ENCODE assay signal across 17 cellular contexts in the genomic region with DNA sequence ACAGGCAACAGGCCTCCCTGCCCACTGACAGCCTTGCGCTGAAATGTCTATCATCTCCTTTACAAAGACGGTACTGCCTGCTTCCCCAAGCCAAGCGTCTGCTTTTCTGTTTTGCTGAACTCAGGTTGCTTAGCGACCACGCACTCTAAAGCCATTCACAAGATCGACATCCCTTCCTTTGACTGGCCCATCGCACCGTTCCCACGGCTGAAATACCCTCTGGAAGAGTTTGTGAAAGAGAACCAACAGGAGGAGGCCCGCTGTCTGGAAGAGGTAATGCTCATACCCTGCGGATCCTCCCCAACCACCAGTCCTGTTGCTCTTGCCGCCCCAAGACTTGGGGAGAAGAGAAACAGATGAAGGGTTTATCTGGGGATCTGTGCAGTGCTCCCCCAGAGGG.
"Had no signal": no experiment of that assay in that cellular context is flagged by ENCODE, and none has a peak within 500 bp of the region (broad histone marks: within the 10 kb centered on the region; RNA-seq: fewer than 3 reads in every experiment).

No MANE protein-coding gene starts in this region.

- H3K36me3 Mint-ChIP-seq: activated CD8-positive, alpha-beta memory T cell treated with anti-CD3 and anti-CD28 coated beads, Interleukin-2, amount 10 ng/mL, durations not matched to agents 7 days and 5 days; activated naive CD4-positive, alpha-beta T cell treated with anti-CD3 and anti-CD28 coated beads, Interleukin-2, amount 10 ng/mL, durations not matched to agents 7 days and 5 days had no signal

- DNase-seq: activated CD4-positive, alpha-beta T cell treated with anti-CD3 and anti-CD28 coated beads, Interleukin-2, amount 50 U/mL, for 48 hours; activated CD4-positive, CD25-positive, alpha-beta regulatory T cell treated with anti-CD3 and anti-CD28 coated beads, Interleukin-2, amount 50 U/mL, for 72 hours; activated CD8-positive, alpha-beta memory T cell treated with anti-CD3 and anti-CD28 coated beads, Interleukin-2, amount 10 ng/mL, durations not matched to agents 7 days and 5 days; activated naive CD4-positive, alpha-beta T cell treated with anti-CD3 and anti-CD28 coated beads, Interleukin-2, amount 10 ng/mL, durations not matched to agents 7 days and 5 days; activated T-cell treated with anti-CD3 and anti-CD28 coated beads, Interleukin-2, amount 50 U/mL, for 1 hour; kidney glomerular epithelial cell; pancreas; stimulated activated CD4-positive, alpha-beta T cell treated with anti-CD3 and anti-CD28 coated beads, Interleukin-12 subunit alpha, Interleukin-12 subunit beta, amount 100 ng/mL, for 4 hours; stimulated activated CD4-positive, alpha-beta T cell treated with anti-CD3 and anti-CD28 coated beads, Interleukin-2, amount 100 ng/mL, for 24 hours; stimulated activated naive B cell treated with anti-CD40 and anti-IgM and Interleukin-4, amounts not matched to agents 10 μg/mL and 1 μg/mL and 100 μg/mL, for 72 hours; thyroid gland; uterus had no signal

- H3K4me3 ChIP-seq: ascending aorta, esophagus muscularis mucosa, hepatocyte, pancreas, thyroid gland, uterus had no signal

- H3K4me1 Mint-ChIP-seq: activated CD8-positive, alpha-beta memory T cell treated with anti-CD3 and anti-CD28 coated beads, Interleukin-2, amount 10 ng/mL, durations not matched to agents 7 days and 5 days; activated naive CD4-positive, alpha-beta T cell treated with anti-CD3 and anti-CD28 coated beads, Interleukin-2, amount 10 ng/mL, durations not matched to agents 7 days and 5 days; mesothelial cell of epicardium; stimulated activated naive B cell treated with anti-CD40 and anti-IgM and Interleukin-4, amounts not matched to agents 10 μg/mL and 1 μg/mL and 100 μg/mL, for 72 hours had no signal

- H3K79me2 ChIP-seq: hepatocyte had no signal

- H3K27me3 Mint-ChIP-seq: activated CD8-positive, alpha-beta memory T cell treated with anti-CD3 and anti-CD28 coated beads, Interleukin-2, amount 10 ng/mL, durations not matched to agents 7 days and 5 days; activated naive CD4-positive, alpha-beta T cell treated with anti-CD3 and anti-CD28 coated beads, Interleukin-2, amount 10 ng/mL, durations not matched to agents 7 days and 5 days; stimulated activated naive B cell treated with anti-CD40 and anti-IgM and Interleukin-4, amounts not matched to agents 10 μg/mL and 1 μg/mL and 100 μg/mL, for 72 hours had no signal

- FAIRE-seq: pancreas had no signal

- H3K27me3 ChIP-seq: ascending aorta, esophagus muscularis mucosa, hepatocyte, pancreas, thyroid gland, uterus had no signal

- H3K9me3 Mint-ChIP-seq: activated naive CD4-positive, alpha-beta T cell treated with anti-CD3 and anti-CD28 coated beads, Interleukin-2, amount 10 ng/mL, durations not matched to agents 7 days and 5 days; activated T-helper 2 cell treated with anti-CD3 and anti-CD28 coated beads, Interferon-gamma antibody, Interleukin-2, Interleukin-4, amounts not matched to agents 10 μg/mL and 5 μg/mL and 100 μg/mL, durations not matched to agents 14 hours and 24 hours and 36 hours; mesothelial cell of epicardium; stimulated activated naive B cell treated with anti-CD40 and anti-IgM and Interleukin-4, amounts not matched to agents 10 μg/mL and 1 μg/mL and 100 μg/mL, for 72 hours had no signal

- H3K4me2 ChIP-seq: hepatocyte had no signal

- H3K27ac Mint-ChIP-seq: activated CD8-positive, alpha-beta memory T cell treated with anti-CD3 and anti-CD28 coated beads, Interleukin-2, amount 10 ng/mL, durations not matched to agents 7 days and 5 days; activated naive CD4-positive, alpha-beta T cell treated with anti-CD3 and anti-CD28 coated beads, Interleukin-2, amount 10 ng/mL, durations not matched to agents 7 days and 5 days; activated T-helper 2 cell treated with anti-CD3 and anti-CD28 coated beads, Interferon-gamma antibody, Interleukin-2, Interleukin-4, amounts not matched to agents 10 μg/mL and 5 μg/mL and 100 μg/mL, durations not matched to agents 14 hours and 24 hours and 36 hours; mesothelial cell of epicardium; stimulated activated naive B cell treated with anti-CD40 and anti-IgM and Interleukin-4, amounts not matched to agents 10 μg/mL and 1 μg/mL and 100 μg/mL, for 72 hours had no signal

- H3K4me3 Mint-ChIP-seq: activated CD8-positive, alpha-beta memory T cell treated with anti-CD3 and anti-CD28 coated beads, Interleukin-2, amount 10 ng/mL, durations not matched to agents 7 days and 5 days; activated naive CD4-positive, alpha-beta T cell treated with anti-CD3 and anti-CD28 coated beads, Interleukin-2, amount 10 ng/mL, durations not matched to agents 7 days and 5 days; mesothelial cell of epicardium; stimulated activated naive B cell treated with anti-CD40 and anti-IgM and Interleukin-4, amounts not matched to agents 10 μg/mL and 1 μg/mL and 100 μg/mL, for 72 hours had no signal

- H3K4me1 ChIP-seq: ascending aorta, esophagus muscularis mucosa, pancreas, thyroid gland, uterus had no signal

- H3K27ac ChIP-seq: ascending aorta, esophagus muscularis mucosa, hepatocyte, pancreas, thyroid gland, uterus had no signal

- H3K36me3 ChIP-seq: uterus had no signal

- ATAC-seq: activated CD8-positive, alpha-beta memory T cell treated with anti-CD3 and anti-CD28 coated beads, Interleukin-2, amount 10 ng/mL, durations not matched to agents 7 days and 5 days; pancreas; stimulated activated naive B cell treated with anti-CD40 and anti-IgM and Interleukin-4, amounts not matched to agents 10 μg/mL and 1 μg/mL and 100 μg/mL, for 72 hours had no signal
